Comparison of ENCODE assay signal across 23 cellular contexts in genomic region chr1:234388094-234388493, GRCh38.
"Had no signal": no experiment of that assay in that cellular context is flagged by ENCODE, and none has a peak within 500 bp of the region (broad histone marks: within the 10 kb centered on the region; RNA-seq: fewer than 3 reads in every experiment).

No MANE protein-coding gene starts in this region.

- H3K4me3 Mint-ChIP-seq: dendritic cell treated with granulocyte-macrophage colony-stimulating factor and Interleukin-4, amounts not matched to agents 40 ng/mL and 50 ng/mL, for 4 days; effector memory CD8-positive, alpha-beta T cell; endodermal cell; naive thymus-derived CD4-positive, alpha-beta T cell had no signal

- H3K36me3 ChIP-seq: colonic mucosa had no signal

- DNase-seq: colonic mucosa; cortex of kidney; effector CD8-positive, alpha-beta T cell; effector memory CD8-positive, alpha-beta T cell; endodermal cell; erythroblast; foreskin fibroblast; foreskin melanocyte; gastrocnemius medialis; glutamatergic neuron; head of caudate nucleus; heart right ventricle; hippocampal formation; left cardiac atrium; left lung; left ventricle myocardium superior; lower lobe of right lung; mesendoderm; midbrain; naive thymus-derived CD4-positive, alpha-beta T cell had no signal

- H3K27me3 Mint-ChIP-seq: dendritic cell treated with granulocyte-macrophage colony-stimulating factor and Interleukin-4, amounts not matched to agents 40 ng/mL and 50 ng/mL, for 4 days; effector memory CD8-positive, alpha-beta T cell; naive thymus-derived CD4-positive, alpha-beta T cell had no signal

- H3K27ac ChIP-seq: colonic mucosa, epithelial cell of prostate, gastrocnemius medialis, heart right ventricle, left lung, lower lobe of right lung had no signal

- H3K9me3 ChIP-seq: colonic mucosa, gastrocnemius medialis, heart right ventricle, left lung, lower lobe of right lung had no signal

- H3K4me1 Mint-ChIP-seq: endodermal cell had no signal

- H3K9me3 Mint-ChIP-seq: dendritic cell treated with granulocyte-macrophage colony-stimulating factor and Interleukin-4, amounts not matched to agents 40 ng/mL and 50 ng/mL, for 4 days; effector memory CD8-positive, alpha-beta T cell; endodermal cell; naive thymus-derived CD4-positive, alpha-beta T cell had no signal

- H3K4me1 ChIP-seq: colonic mucosa, gastrocnemius medialis, heart right ventricle, left lung, lower lobe of right lung had no signal

- H3K4me3 ChIP-seq: colonic mucosa, gastrocnemius medialis, heart right ventricle, left lung, lower lobe of right lung had no signal

- H3K27ac Mint-ChIP-seq: dendritic cell treated with granulocyte-macrophage colony-stimulating factor and Interleukin-4, amounts not matched to agents 40 ng/mL and 50 ng/mL, for 4 days; effector memory CD8-positive, alpha-beta T cell; endodermal cell had no signal

- H3K27me3 ChIP-seq: colonic mucosa, gastrocnemius medialis, heart right ventricle, left lung had no signal

- ATAC-seq: effector memory CD8-positive, alpha-beta T cell; esophagus mucosa; gastrocnemius medialis; heart right ventricle; left cardiac atrium; left lung; left ventricle myocardium superior; lower lobe of right lung; naive thymus-derived CD4-positive, alpha-beta T cell had no signal
